20 cellular contexts compared by ENCODE assay signal in the genomic region with DNA sequence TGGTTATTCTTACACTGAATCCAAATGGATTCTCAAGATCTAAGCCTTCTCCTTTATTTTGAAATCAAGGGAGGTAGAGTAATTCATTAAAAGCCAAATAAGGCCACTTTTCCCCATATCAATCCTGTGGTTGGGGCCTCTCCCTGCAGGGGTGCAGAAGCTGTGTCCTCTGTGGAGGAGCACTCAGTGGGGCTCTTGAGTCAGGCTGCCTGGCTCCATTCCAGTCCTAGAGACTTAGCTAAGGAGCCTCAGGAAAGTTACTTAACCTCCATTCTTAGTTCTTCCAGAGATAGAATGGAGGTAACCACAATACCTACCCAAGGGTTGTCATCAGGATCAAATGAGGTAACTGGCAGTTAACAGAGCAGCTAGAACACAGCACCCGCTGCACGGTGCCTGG.
DNase-seq lines count a peak whose midpoint lies in the region; FAIRE-seq and TF ChIP-seq lines count a peak whose summit lies in the region.
"Had no signal": no experiment of that assay in that cellular context is flagged by ENCODE, and none has a peak within 500 bp of the region (broad histone marks: within the 10 kb centered on the region; RNA-seq: fewer than 3 reads in every experiment).

No MANE protein-coding gene starts in this region.

- H2AFZ ChIP-seq in mammary epithelial cell (ENCODE audit: low read depth, low read length): no peak overlapping the region
- H2AFZ ChIP-seq: GM23338 had no signal

- POLR2A ChIA-PET in MCF 10A (lab: Yijun Ruan, JAX): no interaction called here

- H3K9ac ChIP-seq in mammary epithelial cell (ENCODE audit: insufficient read depth, low read length): no peak overlapping the region

- no peaks in the 10 kb centered on the region for H3K4me1 Mint-ChIP-seq in MCF 10A (ENCODE audit: insufficient read depth, unreplicated experiment)
- H3K4me1 Mint-ChIP-seq: CD4-positive, alpha-beta memory T cell; GM23338; H9 had no signal

- TF ChIP-seq CTCF in MCF 10A (IDR thresholded peaks at IDR 0.05; ENCODE audit: unreplicated experiment) (no peak), mammary epithelial cell (conservative IDR thresholded peaks at IDR 0.05 in 1 of 2, IDR thresholded peaks at IDR 0.05 in 1 of 2; ENCODE audit: extremely low read depth in 1 of 2, insufficient read depth in 1 of 2, low read depth in 1 of 2, low read length in 2 of 2) (no peak), D721Med (IDR thresholded peaks at IDR 0.05; ENCODE audit: insufficient read depth, missing control alignments) (no peak)

- H3K4me2 ChIP-seq in mammary epithelial cell (ENCODE audit: insufficient read depth, low read depth, low read length): no peak overlapping the region
- H3K4me2 ChIP-seq: A549, GM23338 had no signal

- dilution Hi-C loops in mammary epithelial cell (cut with HindIII; ENCODE audit: low sequenced_read_pairs): no loop called here

- no peak overlapping the region for H3K4me3 ChIP-seq in mammary epithelial cell (replicated peaks in 1 of 3; ENCODE audit: insufficient read depth in 1 of 3, low read depth in 2 of 3, low read length in 3 of 3)
- H3K4me3 ChIP-seq: A549, GM23338 had no signal

- in situ Hi-C loops in mammary epithelial cell (cut with MboI; ENCODE audit: low sequenced_read_pairs in 2 of 2): no loop called here

- H3K27me3 ChIP-seq in mammary epithelial cell (ENCODE audit: insufficient read depth, low read length): no peaks in the 10 kb centered on the region

- H3K4me3 Mint-ChIP-seq in MCF 10A (ENCODE audit: unreplicated experiment): no peak overlapping the region
- H3K4me3 Mint-ChIP-seq: CD4-positive, alpha-beta memory T cell; GM23338; H9; HFFc6 had no signal

- BruUV-seq in MCF 10A (replicated peaks; lab: Mats Ljungman, UMichigan) (no TSS peak), mammary epithelial cell (replicated peaks; lab: Mats Ljungman, UMichigan) (no TSS peak)

- no peaks in the 10 kb centered on the region for H3K36me3 Mint-ChIP-seq in MCF 10A (ENCODE audit: insufficient read depth, unreplicated experiment)
- H3K36me3 Mint-ChIP-seq: CD4-positive, alpha-beta memory T cell had no signal

- no peaks in the 10 kb centered on the region for H3K9me3 Mint-ChIP-seq in MCF 10A (ENCODE audit: unreplicated experiment)

- WGBS in mammary epithelial cell (ENCODE audit: low coverage, missing lambda C conversion rate): 36% methylated on average over 2 of the region's 2 CpGs

- no peaks in the 10 kb centered on the region for H3K36me3 ChIP-seq in mammary epithelial cell (ENCODE audit: insufficient read depth, low read length)

- no peaks in the 10 kb centered on the region for H3K27me3 Mint-ChIP-seq in MCF 10A (ENCODE audit: insufficient read depth, unreplicated experiment)

- no peaks in the 10 kb centered on the region for H3K4me1 ChIP-seq in mammary epithelial cell (ENCODE audit: insufficient read depth, low read length)
- H3K4me1 ChIP-seq: A549 had no signal

- H4K20me1 ChIP-seq in mammary epithelial cell (ENCODE audit: insufficient read depth, low read length): no peaks in the 10 kb centered on the region

- peak; percentile 0 for DNase-seq in MCF 10A (ENCODE audit: unreplicated experiment)
- DNase-seq in mammary epithelial cell: no peak
- DNase-seq in iris pigment epithelial cell (ENCODE audit: low read depth): peak; percentile 1
- DNase-seq in smooth muscle cell of the brain vasculature (ENCODE audit: low read depth, low spot score): peak; percentile 10
- no peak for DNase-seq in activated effector memory CD4-positive, alpha-beta T cell treated with Interleukin-2 at 50 U/mL for 16 hours
- DNase-seq in RCC 7860 (ENCODE audit: low spot score): no peak
- no peak for DNase-seq in D721Med (ENCODE audit: insufficient read length, low spot score)
- DNase-seq: 8988T; C1 segment of cervical spinal cord; Calu3; CD4-positive, alpha-beta memory T cell; COR-L47; DMS153; GF-D8; H9; HFFc6 had no signal

- H3K79me2 ChIP-seq in mammary epithelial cell (ENCODE audit: insufficient read depth, low read length): no peaks in the 10 kb centered on the region

- intact Hi-C loops in MCF 10A (cut with micrococcal nuclease): no loop called here
- intact Hi-C loops in mammary epithelial cell (cut with micrococcal nuclease): no loop called here

- CTCF ChIA-PET in MCF 10A (lab: Yijun Ruan, JAX) (no interaction called here), mammary epithelial cell (lab: Charles Lee; ENCODE audit: low non-redundant PET) (no interaction called here)

- peaks cover 19% of the 10 kb centered on the region for H3K9me3 ChIP-seq in mammary epithelial cell (replicated peaks; ENCODE audit: insufficient read depth, low read length)

- no peak overlapping the region for H3K27ac ChIP-seq in mammary epithelial cell (ENCODE audit: insufficient read depth, low read depth, low read length)
- H3K27ac ChIP-seq: A549 had no signal

- FAIRE-seq in RCC 7860 (lab: Jason Lieb, UNC) (no peak), D721Med (lab: Jason Lieb, UNC) (no peak)
- FAIRE-seq: A549, GM12891, GM18507 had no signal

- H3K27ac Mint-ChIP-seq in MCF 10A (ENCODE audit: low read depth, unreplicated experiment): no peak overlapping the region
- H3K27ac Mint-ChIP-seq: CD4-positive, alpha-beta memory T cell; GM23338; H9; HFFc6 had no signal

Comparison
In these comparisons a context has a peak if more than half of its experiments do, and no peak if none do; other contexts are left out.
1. DNase-seq: peak in MCF 10A (single experiment), iris pigment epithelial cell (single experiment) and smooth muscle cell of the brain vasculature (single experiment); none in mammary epithelial cell (single experiment), activated effector memory CD4-positive, alpha-beta T cell treated with Interleukin-2 at 50 U/mL for 16 hours (single experiment), RCC 7860 (single experiment) and D721Med (single experiment).